ENCODE assay signal across 13 cellular contexts in genomic region chr9:130045657-130046450, GRCh38. TPM values are rescaled to one million over a fixed set of nuclear protein-coding genes. Genes with fewer than 3 reads are reported as not detected.
A peak's percentile ranks its signal among the peaks of the same experiment; 100 is the strongest.
DNase-seq lines count a peak whose midpoint lies in the region; TF ChIP-seq lines count a peak whose summit lies in the region.
"Had no signal": no experiment of that assay in that cellular context is flagged by ENCODE, and none has a peak within 500 bp of the region (broad histone marks: within the 10 kb centered on the region; RNA-seq: fewer than 3 reads in every experiment).

No MANE protein-coding gene starts in this region.

- H3K4me1 Mint-ChIP-seq in T-helper 1 cell treated with Interleukin-12 subunit alpha and Interleukin-12 subunit beta and Interleukin-4 antibody, amounts not matched to agents 30 μg/mL and 1 μg/mL, for 36 hours (ENCODE audit: low read depth), result peaks cover 25% of the 10 kb centered on the region
- peaks cover 49% of the 10 kb centered on the region for H3K4me1 Mint-ChIP-seq in dendritic cell treated with granulocyte-macrophage colony-stimulating factor and Interleukin-4, amounts not matched to agents 40 ng/mL and 50 ng/mL, for 4 days (ENCODE audit: low read depth)

- DNase-seq in T-helper 1 cell (no peak), neuronal stem cell (ENCODE audit: low spot score) (no peak), COLO829 (ENCODE audit: low spot score) (no peak)
- DNase-seq in stimulated activated naive CD4-positive, alpha-beta T cell treated with Interleukin-2 at 50 U/mL for 16 hours (lab: John Stamatoyannopoulos, UW), result no peak
- DNase-seq: anterior cingulate cortex, H7, MG63, retina had no signal

- H3K9me3 ChIP-seq in OCI-LY3 (ENCODE audit: insufficient read depth, low read length) (no peaks in the 10 kb centered on the region), neuronal stem cell (replicated peaks in 1 of 2; ENCODE audit: control insufficient read depth in 2 of 2, insufficient read depth in 1 of 2, low read depth in 1 of 2, low read length in 2 of 2) (no peaks in the 10 kb centered on the region)
- H3K9me3 ChIP-seq: MG63 had no signal

- peak overlapping the region; percentile 77 for H3K4me2 ChIP-seq in OCI-LY3 (ENCODE audit: low read length)
- no peak overlapping the region for H3K4me2 ChIP-seq in neuronal stem cell (ENCODE audit: insufficient read depth, low read length, poor library complexity, severe bottlenecking)

- TF ChIP-seq CTCF in OCI-LY3 (IDR thresholded peaks at IDR 0.05; ENCODE audit: low read depth, low read length), result no peak

- H3K27ac ChIP-seq in OCI-LY3 (ENCODE audit: low read length) (peak overlapping the region; percentile 41), skin epidermis (peak overlapping the region in 16 of 21 experiments; percentile 9 to 100 (median 58)), neuronal stem cell (replicated peaks; ENCODE audit: low read length) (no peak overlapping the region)

- H3K36me3 Mint-ChIP-seq in T-helper 1 cell treated with Interleukin-12 subunit alpha and Interleukin-12 subunit beta and Interleukin-4 antibody, amounts not matched to agents 30 μg/mL and 1 μg/mL, for 36 hours (ENCODE audit: low read depth), result peaks cover 13% of the 10 kb centered on the region
- peaks cover 10% of the 10 kb centered on the region for H3K36me3 Mint-ChIP-seq in dendritic cell treated with granulocyte-macrophage colony-stimulating factor and Interleukin-4, amounts not matched to agents 40 ng/mL and 50 ng/mL, for 4 days (ENCODE audit: low read depth)
- H3K36me3 Mint-ChIP-seq: WTC11 had no signal

- H3K4me3 ChIP-seq in OCI-LY3 (ENCODE audit: low read length), result peak overlapping the region; percentile 52
- no peak overlapping the region for H3K4me3 ChIP-seq in skin epidermis
- no peak overlapping the region for H3K4me3 ChIP-seq in neuronal stem cell (ENCODE audit: low read length in 2 of 2)
- H3K4me3 ChIP-seq: MG63 had no signal

- H3K36me3 ChIP-seq in OCI-LY3 (replicated peaks; ENCODE audit: low read depth, low read length), result peaks cover 13% of the 10 kb centered on the region
- H3K36me3 ChIP-seq in neuronal stem cell (replicated peaks in 1 of 2; ENCODE audit: control insufficient read depth in 2 of 2, insufficient read depth in 2 of 2, low read length in 2 of 2), result no peaks in the 10 kb centered on the region
- H3K36me3 ChIP-seq: MG63 had no signal

- no peaks in the 10 kb centered on the region for H4K20me1 ChIP-seq in OCI-LY3 (ENCODE audit: insufficient read depth, low read length)

- no peak overlapping the region for H2AK5ac ChIP-seq in neuronal stem cell (ENCODE audit: low read depth, low read length)

- H3K18ac ChIP-seq in neuronal stem cell (ENCODE audit: low read length), result no peak overlapping the region

- H2BK120ac ChIP-seq in neuronal stem cell (ENCODE audit: low read depth, low read length), result no peak overlapping the region

- H2AFZ ChIP-seq in OCI-LY3 (ENCODE audit: low read depth, low read length) (no peak overlapping the region), neuronal stem cell (ENCODE audit: low read length) (no peak overlapping the region)

- no peak overlapping the region for H4K8ac ChIP-seq in neuronal stem cell (ENCODE audit: low read depth, low read length)

- no CpG with 5 or more reads among the region's 4 CpGs for WGBS in neuronal stem cell (ENCODE audit: extremely low coverage in 2 of 2, insufficient read length in 2 of 2, insufficient replicate concordance in 1 of 2), 2 donors

- no peak overlapping the region for H2BK5ac ChIP-seq in neuronal stem cell (ENCODE audit: low read length)

- peak overlapping the region; percentile 88 for H3K27ac Mint-ChIP-seq in T-helper 1 cell treated with Interleukin-12 subunit alpha and Interleukin-12 subunit beta and Interleukin-4 antibody, amounts not matched to agents 30 μg/mL and 1 μg/mL, for 36 hours
- H3K27ac Mint-ChIP-seq in dendritic cell treated with granulocyte-macrophage colony-stimulating factor and Interleukin-4, amounts not matched to agents 40 ng/mL and 50 ng/mL, for 4 days, result peak overlapping the region; percentile 98
- H3K27ac Mint-ChIP-seq: WTC11 had no signal

- H3K23ac ChIP-seq in neuronal stem cell (ENCODE audit: low read depth, low read length, poor library complexity), result no peak overlapping the region

- H3K9ac ChIP-seq in OCI-LY3 (ENCODE audit: low read length) (peak overlapping the region; percentile 38), neuronal stem cell (ENCODE audit: low read depth, low read length, poor library complexity) (no peak overlapping the region)

- no peaks in the 10 kb centered on the region for H3K9me3 Mint-ChIP-seq in T-helper 1 cell treated with Interleukin-12 subunit alpha and Interleukin-12 subunit beta and Interleukin-4 antibody, amounts not matched to agents 30 μg/mL and 1 μg/mL, for 36 hours
- no peaks in the 10 kb centered on the region for H3K9me3 Mint-ChIP-seq in dendritic cell treated with granulocyte-macrophage colony-stimulating factor and Interleukin-4, amounts not matched to agents 40 ng/mL and 50 ng/mL, for 4 days
- H3K9me3 Mint-ChIP-seq: WTC11 had no signal

- intact Hi-C loops in dendritic cell treated with granulocyte-macrophage colony-stimulating factor and Interleukin-4, amounts not matched to agents 40 ng/mL and 50 ng/mL, for 4 days (cut with micrococcal nuclease), result no loop called here

- H2BK15ac ChIP-seq in neuronal stem cell (ENCODE audit: low read length), result no peak overlapping the region

- no peak overlapping the region for H3K4ac ChIP-seq in neuronal stem cell (ENCODE audit: low read length)

- H2BK12ac ChIP-seq in neuronal stem cell (ENCODE audit: low read length), result no peak overlapping the region

- H4K91ac ChIP-seq in neuronal stem cell (ENCODE audit: low read depth, low read length, poor library complexity), result no peak overlapping the region

- H3K27me3 ChIP-seq in OCI-LY3 (ENCODE audit: low read depth, low read length), result no peaks in the 10 kb centered on the region
- no peaks in the 10 kb centered on the region for H3K27me3 ChIP-seq in neuronal stem cell (ENCODE audit: control insufficient read depth in 3 of 3, insufficient read depth in 3 of 3, low read depth in 1 of 3, low read length in 3 of 3)
- H3K27me3 ChIP-seq: MG63 had no signal

- H3K27me3 Mint-ChIP-seq in T-helper 1 cell treated with Interleukin-12 subunit alpha and Interleukin-12 subunit beta and Interleukin-4 antibody, amounts not matched to agents 30 μg/mL and 1 μg/mL, for 36 hours (ENCODE audit: low read depth), result no peaks in the 10 kb centered on the region
- no peaks in the 10 kb centered on the region for H3K27me3 Mint-ChIP-seq in dendritic cell treated with granulocyte-macrophage colony-stimulating factor and Interleukin-4, amounts not matched to agents 40 ng/mL and 50 ng/mL, for 4 days

- H3K4me1 ChIP-seq in OCI-LY3 (ENCODE audit: low read length), result peaks cover 25% of the 10 kb centered on the region
- peaks cover 0 to 2% of the 10 kb centered on the region in 2 donors for H3K4me1 ChIP-seq in neuronal stem cell (ENCODE audit: control insufficient read depth in 2 of 2, insufficient read depth in 1 of 2, low read depth in 1 of 2, low read length in 2 of 2)

- H3K4me3 Mint-ChIP-seq in T-helper 1 cell treated with Interleukin-12 subunit alpha and Interleukin-12 subunit beta and Interleukin-4 antibody, amounts not matched to agents 30 μg/mL and 1 μg/mL, for 36 hours, result peak overlapping the region; percentile 74
- peak overlapping the region; percentile 55 for H3K4me3 Mint-ChIP-seq in dendritic cell treated with granulocyte-macrophage colony-stimulating factor and Interleukin-4, amounts not matched to agents 40 ng/mL and 50 ng/mL, for 4 days
- H3K4me3 Mint-ChIP-seq: WTC11 had no signal

- peaks cover 51% of the 10 kb centered on the region for H3K79me2 ChIP-seq in OCI-LY3 (ENCODE audit: low read length)

- no peaks in the 10 kb centered on the region for H3K79me1 ChIP-seq in neuronal stem cell (ENCODE audit: low read depth, low read length)

- no peak overlapping the region for H3K14ac ChIP-seq in neuronal stem cell (ENCODE audit: low read length)

RNA-seq across cellular contexts. Expression of gene FNBP1, which starts 2.9 kb away (rescaled TPM):
- polyA plus RNA-seq in neuronal stem cell (2013, experiment 1 of 2), result 33.7 TPM
- 34.7 TPM for polyA plus RNA-seq in neuronal stem cell (2013, experiment 2 of 2)

RNA-seq across cellular contexts. Expression of gene GPR107, which starts 7.9 kb away (rescaled TPM):
- polyA plus RNA-seq in neuronal stem cell (2013, experiment 1 of 2), result 24.1 TPM
- polyA plus RNA-seq in neuronal stem cell (2013, experiment 2 of 2), result 24.2 TPM
